ENCODE assay signal across 8 cellular contexts in the genomic region with DNA sequence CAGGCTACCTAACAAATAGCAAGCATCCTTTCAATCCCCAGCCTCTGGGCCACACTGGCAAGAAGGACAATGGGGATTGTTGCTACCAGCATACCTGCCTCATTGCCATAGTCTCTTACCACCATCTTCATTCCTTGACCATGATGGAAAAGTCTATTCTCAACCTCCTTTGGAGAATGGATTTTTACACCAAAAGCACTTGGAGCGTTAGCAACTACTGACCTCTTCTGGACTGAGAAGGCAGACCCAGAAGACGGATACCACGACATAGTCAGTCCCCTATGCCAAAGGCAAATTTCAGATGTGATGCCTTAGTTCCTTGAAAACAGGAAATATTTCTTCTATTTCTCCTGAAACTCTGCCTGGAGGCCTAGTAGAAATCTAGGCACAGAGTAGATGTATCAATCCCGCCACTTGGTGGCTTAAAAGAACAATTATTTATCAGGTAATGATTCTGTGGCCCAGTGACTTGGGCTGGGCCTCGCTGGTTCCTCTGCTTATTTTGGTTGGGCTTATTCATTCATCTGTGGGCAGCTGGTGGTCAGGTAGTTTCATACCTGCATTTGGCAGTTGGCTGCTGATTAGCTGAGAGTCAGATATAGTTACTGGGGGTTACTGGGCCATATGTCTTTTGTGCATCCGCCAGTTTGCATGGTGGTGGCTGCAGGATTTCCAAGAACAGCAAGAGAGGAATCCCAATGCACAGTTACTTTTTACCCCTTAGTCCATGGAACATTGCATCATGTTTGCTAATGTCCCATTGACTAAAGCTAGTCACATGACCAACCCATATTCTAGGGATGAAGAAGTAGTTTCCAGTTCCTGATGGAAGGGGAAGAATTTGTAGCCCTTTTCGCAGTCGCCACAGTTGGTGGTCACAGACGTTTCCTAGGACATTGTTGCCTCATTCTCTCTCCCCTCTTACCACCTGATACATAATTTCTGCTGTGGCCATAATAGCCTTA.
DNase-seq lines count a peak whose midpoint lies in the region; ATAC-seq, FAIRE-seq and TF ChIP-seq lines count a peak whose summit lies in the region.

No MANE protein-coding gene starts in this region.

- H3K27me3 ChIP-seq in osteoblast (ENCODE audit: insufficient read depth, low read length) = peaks cover 16% of the 10 kb centered on the region

- no peaks in the 10 kb centered on the region for H3K79me2 ChIP-seq in osteoblast (ENCODE audit: insufficient read depth, low read length)

- peak; percentile 68 for TF ChIP-seq CTCF in osteoblast (IDR thresholded peaks at IDR 0.05; ENCODE audit: extremely low read depth, low read depth, low read length)

- no peaks in the 10 kb centered on the region for H3K9me3 ChIP-seq in osteoblast (ENCODE audit: low read depth, low read length)

- no peaks in the 10 kb centered on the region for H3K36me3 ChIP-seq in osteoblast (ENCODE audit: insufficient read depth, low read length)

- ATAC-seq in GM18505 (IDR thresholded peaks at IDR 0.05; ENCODE audit: unreplicated experiment) = no peak
- ATAC-seq in GM21529 (IDR thresholded peaks at IDR 0.05; ENCODE audit: unreplicated experiment) = no peak

- no peak overlapping the region for H3K27ac ChIP-seq in osteoblast (ENCODE audit: low read depth, low read length)

- H2AFZ ChIP-seq in osteoblast (ENCODE audit: low read length) = no peak overlapping the region

- TF ChIP-seq POLR2A in GM18505 (IDR thresholded peaks at IDR 0.05; ENCODE audit: borderline replicate concordance, extremely low read depth, insufficient read depth, insufficient read length) = no peak

- no peak overlapping the region for H3K4me3 ChIP-seq in osteoblast (ENCODE audit: insufficient read depth, low read length)

- no peak overlapping the region for H3K4me2 ChIP-seq in osteoblast (ENCODE audit: insufficient read depth, low read length)

- DNase-seq in ELR (ENCODE audit: low read depth) (peak; percentile 36), HTR-8/SVneo (ENCODE audit: insufficient read length, low spot score) (peak; percentile 56), cerebellar cortex (ENCODE audit: low spot score) (peak; percentile 64), osteoblast (ENCODE audit: insufficient read length, low spot score, missing footprints) (peak; percentile 94), SK-N-DZ (ENCODE audit: low spot score) (no peak), NCI-H226 (no peak)

- H4K20me1 ChIP-seq in osteoblast (ENCODE audit: insufficient read depth, low read length) = no peaks in the 10 kb centered on the region

- no peaks in the 10 kb centered on the region for H3K4me1 ChIP-seq in osteoblast (ENCODE audit: insufficient read depth, low read length)

- no peak for FAIRE-seq in HTR-8/SVneo (lab: Jason Lieb, UNC)

Comparison
In these comparisons a context has a peak if more than half of its experiments do, and no peak if none do; other contexts are left out.
1. DNase-seq: peak in ELR (single experiment), HTR-8/SVneo (single experiment), cerebellar cortex (single experiment) and osteoblast (single experiment); none in SK-N-DZ (single experiment) and NCI-H226 (single experiment).